In the genomic region with DNA sequence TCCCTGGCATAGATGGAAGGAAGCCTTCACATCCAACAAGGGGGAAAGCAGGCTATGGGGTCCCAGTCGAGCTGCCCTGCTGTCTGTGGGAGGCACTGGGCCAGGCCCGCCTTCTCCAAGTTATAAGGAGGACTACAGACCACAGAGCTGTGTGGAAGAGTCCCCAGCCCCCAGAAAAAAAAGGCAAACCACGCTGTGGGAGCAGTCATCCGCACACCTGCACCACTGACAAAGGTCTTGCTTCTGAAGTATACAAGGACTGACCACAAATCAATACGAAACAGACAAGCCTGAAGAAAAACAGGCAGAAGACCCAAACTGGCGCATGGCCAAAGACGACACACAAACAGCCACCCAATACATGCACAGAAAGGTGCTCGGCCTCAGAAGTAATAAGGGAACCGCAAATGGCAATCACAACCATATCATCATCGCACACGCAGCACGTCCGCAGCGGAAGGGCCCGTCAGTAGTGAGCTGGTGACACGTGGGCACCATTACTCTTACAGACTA, we compare ENCODE assay signal across 30 cellular contexts.
"Had no signal": no experiment of that assay in that cellular context is flagged by ENCODE, and none has a peak within 500 bp of the region (broad histone marks: within the 10 kb centered on the region; RNA-seq: fewer than 3 reads in every experiment).

No MANE protein-coding gene starts in this region.

- DNase-seq: activated CD4-positive, alpha-beta T cell treated with anti-CD3 and anti-CD28 coated beads for 36 hours; activated CD4-positive, alpha-beta T cell treated with anti-CD3 and anti-CD28 coated beads, Interleukin-2, amount 50 U/mL, for 4 hours; activated effector memory CD4-positive, alpha-beta T cell treated with Interleukin-2 at 50 U/mL for 16 hours; activated naive CD4-positive, alpha-beta T cell treated with anti-CD3 and anti-CD28 coated beads for 36 hours; activated naive CD8-positive, alpha-beta T cell treated with anti-CD3 and anti-CD28 coated beads, Interleukin-2, amount 10 ng/mL, durations not matched to agents 7 days and 5 days; activated T-cell treated with anti-CD3 and anti-CD28 coated beads, Interleukin-2, amount 50 U/mL, for 72 hours; amniotic stem cell; colonic mucosa; dorsolateral prefrontal cortex; effector memory CD8-positive, alpha-beta T cell; gastrocnemius medialis; head of caudate nucleus; left ventricle myocardium superior; mammary epithelial cell; midbrain; nucleus accumbens; small intestine; stimulated activated CD4-positive, alpha-beta T cell treated with anti-CD3 and anti-CD28 coated beads, Interleukin-15, amount 100 ng/mL, for 24 hours; stimulated activated CD8-positive, alpha-beta memory T cell treated with anti-CD3 and anti-CD28 coated beads, Interleukin-4, amount 100 ng/mL, for 48 hours; stimulated activated naive B cell treated with anti-CD40 and anti-IgM and Interleukin-4, amounts not matched to agents 10 μg/mL and 1 μg/mL and 100 μg/mL, for 72 hours; T1000; transverse colon; uterus had no signal

- ATAC-seq: activated CD4-positive, alpha-beta T cell treated with anti-CD3 and anti-CD28 coated beads for 36 hours; activated T-cell treated with anti-CD3 and anti-CD28 coated beads, Interleukin-2, amount 50 U/mL, for 72 hours; effector memory CD8-positive, alpha-beta T cell; gastrocnemius medialis; left ventricle myocardium superior; natural killer cell treated with Interleukin-12 subunit alpha and Interleukin-12 subunit beta and Interleukin-15 and Interleukin-18, amount 100 ng/mL, for 72 hours; sciatic nerve; stimulated activated naive B cell treated with anti-CD40 and anti-IgM and Interleukin-4, amounts not matched to agents 10 μg/mL and 1 μg/mL and 100 μg/mL, for 72 hours; WTC11 had no signal

- H3K27ac ChIP-seq: colonic mucosa, dorsolateral prefrontal cortex, esophagus muscularis mucosa, gastrocnemius medialis, transverse colon, uterus had no signal

- H3K4me1 ChIP-seq: colonic mucosa, gastrocnemius medialis, uterus had no signal

- H3K9me3 ChIP-seq: colonic mucosa, esophagus muscularis mucosa, gastrocnemius medialis, transverse colon, uterus had no signal

- H3K36me3 ChIP-seq: colonic mucosa, esophagus muscularis mucosa, gastrocnemius medialis, transverse colon, uterus had no signal

- FAIRE-seq: bronchial epithelial cell, endothelial cell of umbilical vein, islet of Langerhans, small intestine had no signal

- H3K4me3 ChIP-seq: colonic mucosa, dorsolateral prefrontal cortex, esophagus muscularis mucosa, gastrocnemius medialis, transverse colon, uterus had no signal

- H3K27me3 ChIP-seq: colonic mucosa, esophagus muscularis mucosa, gastrocnemius medialis, transverse colon, uterus had no signal
